ENCODE assay signal across 17 cellular contexts in the genomic region with DNA sequence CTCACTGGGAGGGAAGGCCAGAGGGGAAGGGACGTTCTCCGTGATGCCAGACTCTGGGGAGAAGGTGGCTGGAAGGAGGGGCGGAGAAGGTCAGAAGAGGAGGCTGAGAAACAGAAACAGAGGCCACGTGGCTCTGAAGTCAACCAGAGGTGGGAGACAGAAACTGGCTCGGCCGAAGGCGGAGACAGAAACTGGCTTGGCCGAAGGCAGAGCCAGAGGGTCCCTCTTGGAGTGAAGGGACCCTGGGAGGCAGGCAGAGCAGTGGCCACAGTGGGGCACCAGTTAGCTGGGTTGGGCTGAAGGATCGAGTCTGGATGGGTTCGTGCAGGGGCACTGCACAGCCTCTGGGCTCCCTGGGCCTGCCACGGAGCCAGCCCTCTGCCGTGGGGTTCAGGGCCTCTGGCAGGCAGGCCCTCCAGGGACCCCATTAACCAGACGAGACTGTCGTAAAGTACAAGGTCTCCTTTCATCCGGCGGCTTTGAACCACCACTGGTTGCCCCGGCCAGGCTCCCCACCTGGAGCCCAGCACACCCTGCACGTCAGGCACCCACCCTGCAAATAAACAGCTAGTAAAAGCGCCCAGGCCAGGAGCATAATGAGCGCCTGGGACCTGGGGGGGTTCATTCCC.
DNase-seq lines count a peak whose midpoint lies in the region; ATAC-seq lines count a peak whose summit lies in the region.
"Had no signal": no experiment of that assay in that cellular context is flagged by ENCODE, and none has a peak within 500 bp of the region (broad histone marks: within the 10 kb centered on the region; RNA-seq: fewer than 3 reads in every experiment).

No MANE protein-coding gene starts in this region.

- H3K4me3 Mint-ChIP-seq in naive thymus-derived CD4-positive, alpha-beta T cell = no peak overlapping the region
- H3K4me3 Mint-ChIP-seq in activated CD4-positive, alpha-beta T cell treated with anti-CD3 and anti-CD28 coated beads, Interleukin-2, amount 10 ng/mL, durations not matched to agents 24 days and 14 days = no peak overlapping the region
- H3K4me3 Mint-ChIP-seq in activated T-cell treated with anti-CD3 and anti-CD28 coated beads, Interleukin-2, amount 50 U/mL, for 72 hours = no peak overlapping the region
- H3K4me3 Mint-ChIP-seq: activated CD4-positive, alpha-beta T cell treated with anti-CD3 and anti-CD28 coated beads, Interleukin-2, amount 10 ng/mL, durations not matched to agents 7 days and 5 days; IgD-negative memory B cell; T-helper 1 cell treated with Interleukin-12 subunit alpha and Interleukin-12 subunit beta and Interleukin-4 antibody, amounts not matched to agents 30 μg/mL and 1 μg/mL, for 36 hours had no signal

- no peaks in the 10 kb centered on the region for H3K36me3 Mint-ChIP-seq in naive thymus-derived CD4-positive, alpha-beta T cell
- no peaks in the 10 kb centered on the region for H3K36me3 Mint-ChIP-seq in activated CD4-positive, alpha-beta T cell treated with anti-CD3 and anti-CD28 coated beads, Interleukin-2, amount 10 ng/mL, durations not matched to agents 24 days and 14 days (ENCODE audit: low read depth)
- no peaks in the 10 kb centered on the region for H3K36me3 Mint-ChIP-seq in activated T-cell treated with anti-CD3 and anti-CD28 coated beads, Interleukin-2, amount 50 U/mL, for 72 hours (ENCODE audit: insufficient read depth in 2 of 2)
- H3K36me3 Mint-ChIP-seq: IgD-negative memory B cell, naive B cell had no signal

- H3K27me3 Mint-ChIP-seq in naive thymus-derived CD4-positive, alpha-beta T cell = peaks cover 0 to 28% (median 5%) of the 10 kb centered on the region in 5 donors
- H3K27me3 Mint-ChIP-seq in activated CD4-positive, alpha-beta T cell treated with anti-CD3 and anti-CD28 coated beads, Interleukin-2, amount 10 ng/mL, durations not matched to agents 24 days and 14 days = no peaks in the 10 kb centered on the region
- H3K27me3 Mint-ChIP-seq in activated T-cell treated with anti-CD3 and anti-CD28 coated beads, Interleukin-2, amount 50 U/mL, for 72 hours (ENCODE audit: low read depth) = peaks cover 5% of the 10 kb centered on the region
- H3K27me3 Mint-ChIP-seq: activated CD4-positive, alpha-beta T cell treated with anti-CD3 and anti-CD28 coated beads, Interleukin-2, amount 10 ng/mL, durations not matched to agents 7 days and 5 days had no signal

- H3K27ac Mint-ChIP-seq in naive thymus-derived CD4-positive, alpha-beta T cell = no peak overlapping the region
- H3K27ac Mint-ChIP-seq in activated CD4-positive, alpha-beta T cell treated with anti-CD3 and anti-CD28 coated beads, Interleukin-2, amount 10 ng/mL, durations not matched to agents 24 days and 14 days = no peak overlapping the region
- H3K27ac Mint-ChIP-seq in activated T-cell treated with anti-CD3 and anti-CD28 coated beads, Interleukin-2, amount 50 U/mL, for 72 hours = no peak overlapping the region
- H3K27ac Mint-ChIP-seq: activated CD4-positive, alpha-beta T cell treated with anti-CD3 and anti-CD28 coated beads, Interleukin-2, amount 10 ng/mL, durations not matched to agents 7 days and 5 days; IgD-negative memory B cell; naive B cell had no signal

- H3K36me3 ChIP-seq in BLaER1 treated with 17β-estradiol and CSF1 and Interleukin-3, amounts not matched to agents 10 nM and 100 nM = peaks cover 0 to 71% (median 13%) of the 10 kb centered on the region in 11 experiments; a peak in 14 of 22 replicates
- no peaks in the 10 kb centered on the region for H3K36me3 ChIP-seq in naive thymus-derived CD4-positive, alpha-beta T cell (ENCODE audit: control insufficient read depth in 2 of 3, insufficient read depth in 3 of 3, low read length in 3 of 3)
- H3K36me3 ChIP-seq: suprapubic skin had no signal

- peak; percentile 14 for ATAC-seq in naive thymus-derived CD4-positive, alpha-beta T cell
- ATAC-seq in activated T-cell treated with anti-CD3 and anti-CD28 coated beads, Interleukin-2, amount 50 U/mL, for 72 hours (replicated peaks in 1 of 2) = no peak

- H3K4me1 Mint-ChIP-seq in naive thymus-derived CD4-positive, alpha-beta T cell = no peaks in the 10 kb centered on the region
- H3K4me1 Mint-ChIP-seq in activated CD4-positive, alpha-beta T cell treated with anti-CD3 and anti-CD28 coated beads, Interleukin-2, amount 10 ng/mL, durations not matched to agents 24 days and 14 days = peaks cover 2% of the 10 kb centered on the region
- H3K4me1 Mint-ChIP-seq in activated T-cell treated with anti-CD3 and anti-CD28 coated beads, Interleukin-2, amount 50 U/mL, for 72 hours (ENCODE audit: low read depth) = no peaks in the 10 kb centered on the region
- H3K4me1 Mint-ChIP-seq: activated CD4-positive, alpha-beta T cell treated with anti-CD3 and anti-CD28 coated beads, Interleukin-2, amount 10 ng/mL, durations not matched to agents 7 days and 5 days; naive B cell had no signal

- H3K4me1 ChIP-seq in BLaER1 treated with 17β-estradiol and CSF1 and Interleukin-3, amounts not matched to agents 10 nM and 100 nM = peaks cover 0 to 17% (median 7%) of the 10 kb centered on the region in 10 experiments; a peak in 8 of 20 replicates
- H3K4me1 ChIP-seq in naive thymus-derived CD4-positive, alpha-beta T cell (ENCODE audit: control insufficient read depth in 2 of 2, insufficient read depth in 2 of 2, low read length in 2 of 2) = no peaks in the 10 kb centered on the region
- H3K4me1 ChIP-seq: Caco-2, suprapubic skin had no signal

- peak; percentile 44 for DNase-seq in HuH-7.5 (ENCODE audit: low spot score)
- DNase-seq in ecto neural progenitor cell (ENCODE audit: low spot score) = peak; percentile 58
- peak in 1 of 9 donors; percentile 3 for DNase-seq in naive thymus-derived CD4-positive, alpha-beta T cell
- no peak for DNase-seq in activated CD4-positive, alpha-beta T cell treated with anti-CD3 and anti-CD28 coated beads, Interleukin-2, amount 10 ng/mL, durations not matched to agents 24 days and 14 days
- DNase-seq in EL = no peak
- DNase-seq in activated T-cell treated with anti-CD3 and anti-CD28 coated beads, Interleukin-2, amount 50 U/mL, for 72 hours = no peak
- DNase-seq in RPMI8226 = no peak
- DNase-seq: activated CD4-positive, alpha-beta T cell treated with anti-CD3 and anti-CD28 coated beads, Interleukin-2, amount 10 ng/mL, durations not matched to agents 7 days and 5 days; activated naive CD4-positive, alpha-beta T cell treated with Interleukin-2 at 50 U/mL for 16 hours; Caco-2; GM23248; naive B cell; NCI-H1436 treated with DMSO at 0.1 percent for 48 hours had no signal

- intact Hi-C loops in naive thymus-derived CD4-positive, alpha-beta T cell (cut with micrococcal nuclease) = no loop called here
- intact Hi-C loops in activated CD4-positive, alpha-beta T cell treated with anti-CD3 and anti-CD28 coated beads, Interleukin-2, amount 10 ng/mL, durations not matched to agents 24 days and 14 days (cut with micrococcal nuclease) = no loop called here

- no peaks in the 10 kb centered on the region for H3K9me3 ChIP-seq in BLaER1 treated with 17β-estradiol and CSF1 and Interleukin-3, amounts not matched to agents 10 nM and 100 nM (replicated peaks in 1 of 11)
- no peaks in the 10 kb centered on the region for H3K9me3 ChIP-seq in naive thymus-derived CD4-positive, alpha-beta T cell (ENCODE audit: control insufficient read depth in 2 of 3, low read length in 3 of 3)
- H3K9me3 ChIP-seq: Caco-2, suprapubic skin had no signal

- peaks cover 0 to 6% (median 0%) of the 10 kb centered on the region in 11 experiments; a peak in 3 of 22 replicates for H4K20me1 ChIP-seq in BLaER1 treated with 17β-estradiol and CSF1 and Interleukin-3, amounts not matched to agents 10 nM and 100 nM

- POLR2A ChIA-PET in naive thymus-derived CD4-positive, alpha-beta T cell (lab: Charles Lee) = no interaction called here

- 0 out of 22 replicates have a peak overlapping the region, but pooled peaks of 1 of the 11 experiments have one; percentile 23 for H3K9ac ChIP-seq in BLaER1 treated with 17β-estradiol and CSF1 and Interleukin-3, amounts not matched to agents 10 nM and 100 nM
- H3K9ac ChIP-seq: GM23248 had no signal

- no peaks in the 10 kb centered on the region for H3K27me3 ChIP-seq in BLaER1 treated with 17β-estradiol and CSF1 and Interleukin-3, amounts not matched to agents 10 nM and 100 nM
- H3K27me3 ChIP-seq in naive thymus-derived CD4-positive, alpha-beta T cell (ENCODE audit: control insufficient read depth in 2 of 2, insufficient read depth in 2 of 2, low read length in 2 of 2) = no peaks in the 10 kb centered on the region
- H3K27me3 ChIP-seq: suprapubic skin had no signal

- peak overlapping the region in 6 of 11 experiments; percentile 3 to 50 (median 46); a peak in 7 of 22 replicates for H3K4me2 ChIP-seq in BLaER1 treated with 17β-estradiol and CSF1 and Interleukin-3, amounts not matched to agents 10 nM and 100 nM

- no peak overlapping the region for H3K4me3 ChIP-seq in BLaER1 treated with 17β-estradiol and CSF1 and Interleukin-3, amounts not matched to agents 10 nM and 100 nM
- H3K4me3 ChIP-seq in naive thymus-derived CD4-positive, alpha-beta T cell (ENCODE audit: low read length) = no peak overlapping the region
- H3K4me3 ChIP-seq: GM23248, suprapubic skin had no signal

- peaks cover 0 to 1% (median 0%) of the 10 kb centered on the region in 11 donors for H3K9me3 Mint-ChIP-seq in naive thymus-derived CD4-positive, alpha-beta T cell
- H3K9me3 Mint-ChIP-seq in activated CD4-positive, alpha-beta T cell treated with anti-CD3 and anti-CD28 coated beads, Interleukin-2, amount 10 ng/mL, durations not matched to agents 24 days and 14 days = no peaks in the 10 kb centered on the region
- H3K9me3 Mint-ChIP-seq in activated T-cell treated with anti-CD3 and anti-CD28 coated beads, Interleukin-2, amount 50 U/mL, for 72 hours = no peaks in the 10 kb centered on the region
- H3K9me3 Mint-ChIP-seq: activated CD4-positive, alpha-beta T cell treated with anti-CD3 and anti-CD28 coated beads, Interleukin-2, amount 10 ng/mL, durations not matched to agents 7 days and 5 days; IgD-negative memory B cell; T-helper 1 cell treated with Interleukin-12 subunit alpha and Interleukin-12 subunit beta and Interleukin-4 antibody, amounts not matched to agents 30 μg/mL and 1 μg/mL, for 36 hours had no signal

- H3K27ac ChIP-seq in BLaER1 treated with 17β-estradiol and CSF1 and Interleukin-3, amounts not matched to agents 10 nM and 100 nM = 0 out of 22 replicates have a peak overlapping the region, but pooled peaks of 1 of the 11 experiments have one; percentile 13
- H3K27ac ChIP-seq in naive thymus-derived CD4-positive, alpha-beta T cell (ENCODE audit: low read depth, low read length) = no peak overlapping the region
- H3K27ac ChIP-seq: GM23248, suprapubic skin had no signal

- CTCF ChIA-PET in naive thymus-derived CD4-positive, alpha-beta T cell (lab: Charles Lee) = no interaction called here

Comparison
In these comparisons a context has a peak if more than half of its experiments do, and no peak if none do; other contexts are left out.
1. DNase-seq: peak in HuH-7.5 (single experiment) and ecto neural progenitor cell (single experiment); none in activated CD4-positive, alpha-beta T cell treated with anti-CD3 and anti-CD28 coated beads, Interleukin-2, amount 10 ng/mL, durations not matched to agents 24 days and 14 days (single experiment), EL (single experiment), activated T-cell treated with anti-CD3 and anti-CD28 coated beads, Interleukin-2, amount 50 U/mL, for 72 hours (0 of 2) and RPMI8226 (single experiment).